In the genomic region with DNA sequence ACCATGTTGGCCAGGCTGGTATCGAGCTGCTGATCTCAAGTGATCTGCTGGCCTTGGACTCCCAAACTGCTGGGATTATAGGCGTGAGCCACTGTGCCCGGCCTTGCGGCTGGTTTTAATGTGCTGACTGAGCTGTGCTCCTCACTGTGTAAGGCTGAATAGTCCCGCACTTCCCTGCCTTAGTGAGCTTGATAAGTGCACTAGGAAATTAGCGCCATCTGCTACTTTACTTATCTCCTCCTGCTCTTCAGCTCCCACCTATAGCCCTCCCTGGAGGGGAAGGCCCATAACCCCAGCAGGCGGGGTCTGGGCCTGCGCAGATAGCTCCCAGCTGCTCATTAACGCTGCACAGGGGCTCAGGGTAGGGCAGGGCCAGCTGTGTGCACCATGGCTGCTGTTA, we compare ENCODE assay signal across 14 cellular contexts. TPM values are rescaled to one million over a fixed set of nuclear protein-coding genes. Genes with fewer than 3 reads are reported as not detected.
DNase-seq lines count a peak whose midpoint lies in the region; ATAC-seq and TF ChIP-seq lines count a peak whose summit lies in the region.
"Had no signal": no experiment of that assay in that cellular context is flagged by ENCODE, and none has a peak within 500 bp of the region (broad histone marks: within the 10 kb centered on the region; RNA-seq: fewer than 3 reads in every experiment).

No MANE protein-coding gene starts in this region.

- no peak overlapping the region for H3K4me3 ChIP-seq in sigmoid colon
- H3K4me3 ChIP-seq: Peyer's patch, tibial artery had no signal

- H3K36me3 ChIP-seq in sigmoid colon = peaks cover 0 to 4% (median 0%) of the 10 kb centered on the region in 4 donors
- H3K36me3 ChIP-seq: Peyer's patch, tibial artery had no signal

- peaks cover 0 to 21% (median 12%) of the 10 kb centered on the region in 4 donors for H3K4me1 ChIP-seq in sigmoid colon
- H3K4me1 ChIP-seq: tibial artery had no signal

- 82% methylated on average over 9 of the region's 9 CpGs for WGBS in sigmoid colon, 2 donors

- H3K27ac ChIP-seq in sigmoid colon = peak overlapping the region in 3 of 4 donors; percentile 29 to 47 (median 32)
- H3K27ac ChIP-seq: tibial artery had no signal

- peak; percentile 28 for ATAC-seq in esophagus mucosa
- ATAC-seq in HG02610 (IDR thresholded peaks at IDR 0.05; ENCODE audit: unreplicated experiment) = no peak

- peak; percentile 86 for DNase-seq in DMS79 treated with DMSO at 0.1 percent for 48 hours (lab: John Stamatoyannopoulos, UW)
- peak; percentile 96 to 98 for DNase-seq in NCI-H524 (lab: John Stamatoyannopoulos, UW)
- DNase-seq in sigmoid colon = no peak
- DNase-seq in DMS114 treated with DMSO at 0.1 percent for 48 hours (lab: John Stamatoyannopoulos, UW; ENCODE audit: unreplicated experiment) = no peak
- no peak for DNase-seq in NCI-H1930 (lab: John Stamatoyannopoulos, UW)
- no peak for DNase-seq in NK-92 treated with Interleukin-12 subunit alpha and Interleukin-12 subunit beta, amount 100 ng/mL, for 24 hours (lab: John Stamatoyannopoulos, UW)
- DNase-seq: activated B cell treated with CpG ODN at 0.5 μM for 24 hours; CD4-positive, alpha-beta T cell; central memory CD4-positive, alpha-beta T cell; NCI-H1048; tibial artery had no signal

- TF ChIP-seq EP300 in sigmoid colon (IDR thresholded peaks at IDR 0.05) = no peak

- no peak for TF ChIP-seq POLR2A in sigmoid colon (IDR thresholded peaks at IDR 0.05)

- no peaks in the 10 kb centered on the region for H3K27me3 ChIP-seq in sigmoid colon
- H3K27me3 ChIP-seq: Peyer's patch had no signal

- TF ChIP-seq CTCF in sigmoid colon (IDR thresholded peaks at IDR 0.05) = no peak

- no peaks in the 10 kb centered on the region for H3K9me3 ChIP-seq in sigmoid colon
- H3K9me3 ChIP-seq: Peyer's patch, tibial artery had no signal

- intact Hi-C loops in sigmoid colon (cut with DNase I) = no loop called here

RNA-seq across cellular contexts. Expression of a gene that starts 49.4 kb away (rescaled TPM):
- total RNA-seq in esophagus mucosa (3.7 TPM), sigmoid colon (100 to 1,000 TPM; 104 to 180 (median 164) TPM)
- polyA plus RNA-seq in sigmoid colon = 10 to 100 TPM in 1 of 3 donors, 1 to 10 TPM in 2; 1.4 to 12.1 (median 9.0) TPM
- total RNA-seq: activated B cell treated with CpG ODN at 0.5 μM for 24 hours had no signal

Comparison
In these comparisons a context has a peak if more than half of its experiments do, and no peak if none do; other contexts are left out.
1. DNase-seq: peak in DMS79 treated with DMSO at 0.1 percent for 48 hours (single experiment) and NCI-H524 (2 of 2); none in sigmoid colon (single experiment), DMS114 treated with DMSO at 0.1 percent for 48 hours (single experiment), NCI-H1930 (0 of 2) and NK-92 treated with Interleukin-12 subunit alpha and Interleukin-12 subunit beta, amount 100 ng/mL, for 24 hours (single experiment).
2. RNA of a gene that starts 49.4 kb away (total RNA-seq): 104 to 180 TPM in sigmoid colon; 3.7 TPM in esophagus mucosa (single experiment); every median in the first group is over 10 times any median in the second.